In genomic region chr1:43015269-43015668, GRCh38 we compare ENCODE assay signal across 1 cellular context.
TF ChIP-seq lines count a peak whose summit lies in the region.

No MANE protein-coding gene starts in this region.

TF ChIP-seq in H1, 55 proteins besides CTCF, POLR2A, EP300 and RAD21:
- TF ChIP-seq TAF1 (IDR thresholded peaks at IDR 0.05; ENCODE audit: low read depth, low read length) (no peak), SAP30 (IDR thresholded peaks at IDR 0.05; ENCODE audit: insufficient read depth, insufficient replicate concordance, low read length) (no peak), SIN3A (conservative IDR thresholded peaks at IDR 0.05 in 1 of 2, IDR thresholded peaks at IDR 0.05 in 1 of 2; ENCODE audit: low read depth in 1 of 2, low read length in 2 of 2) (no peak), JUND (IDR thresholded peaks at IDR 0.05; ENCODE audit: low read length) (no peak), EGR1 (IDR thresholded peaks at IDR 0.05; ENCODE audit: borderline replicate concordance, low read depth, low read length) (no peak), POU5F1 (IDR thresholded peaks at IDR 0.05; ENCODE audit: low read depth, low read length) (no peak), JUN (IDR thresholded peaks at IDR 0.05; ENCODE audit: low read depth, low read length) (no peak), BACH1 (IDR thresholded peaks at IDR 0.05; ENCODE audit: low read length) (no peak), RXRA (IDR thresholded peaks at IDR 0.05; ENCODE audit: insufficient read depth, low read depth, low read length) (no peak), PHF8 (conservative IDR thresholded peaks at IDR 0.05; ENCODE audit: low read depth, low read length) (no peak), CEBPB (IDR thresholded peaks at IDR 0.05; ENCODE audit: low read depth, low read length) (no peak), GABPA (IDR thresholded peaks at IDR 0.05; ENCODE audit: borderline replicate concordance, insufficient read depth, low read length) (no peak), GTF2F1 (IDR thresholded peaks at IDR 0.05; ENCODE audit: borderline replicate concordance, low read depth, low read length) (no peak), CREB1 (IDR thresholded peaks at IDR 0.05) (no peak), CHD2 (IDR thresholded peaks at IDR 0.05; ENCODE audit: low read length) (no peak), SIRT6 (IDR thresholded peaks at IDR 0.05; ENCODE audit: low read length) (no peak), SP1 (IDR thresholded peaks at IDR 0.05; ENCODE audit: low read depth, low read length) (no peak), BCL11A (IDR thresholded peaks at IDR 0.05; ENCODE audit: low read depth in 2 of 2, low read length in 2 of 2) (no peak), KDM5A (IDR thresholded peaks at IDR 0.05; ENCODE audit: low read length) (no peak), SP2 (IDR thresholded peaks at IDR 0.05; ENCODE audit: low read length) (no peak)
TF ChIP-seq in H1: peak in this region for 0.
